ENCODE assay signal across 19 cellular contexts in the genomic region with DNA sequence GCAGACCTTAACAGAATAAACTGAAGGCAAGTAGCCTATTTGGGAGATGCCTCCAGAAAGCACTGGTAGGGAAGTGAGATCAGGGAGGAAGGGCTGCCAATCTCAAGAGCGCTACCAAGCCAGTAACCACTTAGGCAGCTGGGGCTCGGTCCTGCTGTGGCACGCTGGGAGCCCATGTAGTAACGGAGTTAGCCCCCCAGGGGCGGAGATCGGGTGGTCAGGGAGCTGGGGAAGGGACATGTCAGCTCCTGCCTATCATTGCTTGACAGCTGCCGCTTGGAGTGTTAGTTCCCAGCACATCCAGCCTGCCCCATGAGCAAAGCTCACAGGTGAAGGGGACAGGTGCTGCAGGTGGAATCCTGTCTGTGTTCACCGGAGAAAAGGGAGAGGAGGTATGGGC.
DNase-seq lines count a peak whose midpoint lies in the region; ATAC-seq and TF ChIP-seq lines count a peak whose summit lies in the region.
"Had no signal": no experiment of that assay in that cellular context is flagged by ENCODE, and none has a peak within 500 bp of the region (broad histone marks: within the 10 kb centered on the region; RNA-seq: fewer than 3 reads in every experiment).

No MANE protein-coding gene starts in this region.

- H3K36me3 ChIP-seq in uterus (no peaks in the 10 kb centered on the region), testis (ENCODE audit: low read depth, missing control alignments) (no peaks in the 10 kb centered on the region)

- intact Hi-C loops in uterus (cut with DNase I; ENCODE audit: low total_unique reads), result no loop called here
- intact Hi-C loops in testis (cut with DNase I; ENCODE audit: low total_unique reads), result no loop called here

- TF ChIP-seq POLR2A in uterus (IDR thresholded peaks at IDR 0.05) (no peak), testis (IDR thresholded peaks at IDR 0.05) (no peak)

- no peak for TF ChIP-seq CTCF in epithelial cell of esophagus (IDR thresholded peaks at IDR 0.05; ENCODE audit: insufficient read depth, low read depth, low read length, missing control alignments)
- TF ChIP-seq CTCF in uterus (IDR thresholded peaks at IDR 0.05), result no peak
- no peak for TF ChIP-seq CTCF in testis (IDR thresholded peaks at IDR 0.05)

- H3K4me3 ChIP-seq in epithelial cell of esophagus (ENCODE audit: low read length) (no peak overlapping the region), uterus (no peak overlapping the region), testis (no peak overlapping the region)

- peaks cover 9% of the 10 kb centered on the region in 2 donors for H3K4me1 ChIP-seq in uterus
- H3K4me1 ChIP-seq in testis, result peaks cover 5% of the 10 kb centered on the region

- peak overlapping the region; percentile 35 to 50 for H3K27ac ChIP-seq in uterus
- no peak overlapping the region for H3K27ac ChIP-seq in testis
- H3K27ac ChIP-seq: C4-2B had no signal

- no peaks in the 10 kb centered on the region for H3K9me3 ChIP-seq in uterus
- no peaks in the 10 kb centered on the region for H3K9me3 ChIP-seq in testis

- H3K27me3 ChIP-seq in uterus, result no peaks in the 10 kb centered on the region
- H3K27me3 ChIP-seq in testis, result no peaks in the 10 kb centered on the region

- ATAC-seq in HG02759 (IDR thresholded peaks at IDR 0.05; ENCODE audit: unreplicated experiment), result no peak
- ATAC-seq: activated T-helper 17 cell treated with anti-CD3 and anti-CD28 coated beads, Interleukin-2, amount 50 U/mL, for 72 hours; effector memory CD8-positive, alpha-beta T cell; left cardiac atrium; WTC11 had no signal

- DNase-seq in NCI-H2196 (lab: John Stamatoyannopoulos, UW; ENCODE audit: unreplicated experiment) (peak; percentile 18), NCI-H2196 treated with DMSO at 0.1 percent for 48 hours (lab: John Stamatoyannopoulos, UW; ENCODE audit: unreplicated experiment) (no peak), NCI-H345 treated with DMSO at 0.1 percent for 48 hours (lab: John Stamatoyannopoulos, UW; ENCODE audit: unreplicated experiment) (peak; percentile 82), epithelial cell of esophagus (ENCODE audit: low read depth) (peak; percentile 55), uterus (no peak), 8988T (no peak), testis (no peak)
- DNase-seq: activated CD8-positive, alpha-beta memory T cell treated with anti-CD3 and anti-CD28 coated beads for 24 hours; effector memory CD8-positive, alpha-beta T cell; left cardiac atrium; NCI-H1092; NCI-H524 treated with DMSO at 0.1 percent for 48 hours; RPMI8226; T-helper 1 cell; trophoblast cell had no signal

- WGBS in testis, 2 donors, result 79 to 86% methylated on average over 7 to 8 of the region's 8 CpGs

Comparison
In these comparisons a context has a peak if more than half of its experiments do, and no peak if none do; other contexts are left out.
1. DNase-seq: peak in NCI-H2196 (single experiment), NCI-H345 treated with DMSO at 0.1 percent for 48 hours (single experiment) and epithelial cell of esophagus (single experiment); none in NCI-H2196 treated with DMSO at 0.1 percent for 48 hours (single experiment), uterus (0 of 2), 8988T (single experiment) and testis (single experiment).
2. H3K27ac ChIP-seq: peak in uterus (2 of 2); none in testis (0 of 2).